In genomic region chr1:160261526-160261877, GRCh38 we compare ENCODE assay signal across 7 cellular contexts. TPM values are rescaled to one million over a fixed set of nuclear protein-coding genes. Genes with fewer than 3 reads are reported as not detected.
DNase-seq lines count a peak whose midpoint lies in the region; ATAC-seq, FAIRE-seq and TF ChIP-seq lines count a peak whose summit lies in the region.

No MANE protein-coding gene starts in this region.

- H3K4me1 Mint-ChIP-seq in natural killer cell treated with Interleukin-12 subunit alpha and Interleukin-12 subunit beta and Interleukin-15 and Interleukin-18, amount 100 ng/mL, for 72 hours (ENCODE audit: low read depth in 2 of 2): peaks cover 37 to 42% of the 10 kb centered on the region in 2 donors

- H3K36me3 ChIP-seq in esophagus squamous epithelium (peaks cover 0 to 18% (median 0%) of the 10 kb centered on the region in 3 donors), subcutaneous abdominal adipose tissue (ENCODE audit: control insufficient read depth in 5 of 5, insufficient read depth in 5 of 5, low read length in 5 of 5) (peaks cover 0 to 2% (median 0%) of the 10 kb centered on the region in 5 donors)

- ATAC-seq in HG03064 (IDR thresholded peaks at IDR 0.05; ENCODE audit: low read depth, unreplicated experiment): peak; percentile 22
- peak; percentile 57 to 67 for ATAC-seq in natural killer cell treated with Interleukin-12 subunit alpha and Interleukin-12 subunit beta and Interleukin-15 and Interleukin-18, amount 100 ng/mL, for 72 hours

- no peak for TF ChIP-seq CTCF in esophagus squamous epithelium (IDR thresholded peaks at IDR 0.05)

- FAIRE-seq in GM12891 (lab: Jason Lieb, UNC): peak; percentile 20

- H3K9ac ChIP-seq in subcutaneous abdominal adipose tissue (ENCODE audit: low read length in 5 of 5): peak overlapping the region; percentile 57 to 100 (median 97)

- peak overlapping the region; percentile 96 for H3K4me3 Mint-ChIP-seq in natural killer cell treated with Interleukin-12 subunit alpha and Interleukin-12 subunit beta and Interleukin-15 and Interleukin-18, amount 100 ng/mL, for 72 hours

- DNase-seq in GM12891 (ENCODE audit: insufficient read length, low spot score) (peak; percentile 25), NCI-H526 treated with DMSO at 0.1 percent for 48 hours (lab: John Stamatoyannopoulos, UW) (peak; percentile 87), activated T-cell treated with anti-CD3 and anti-CD28 coated beads for 48 hours (ENCODE audit: low read depth) (peak; percentile 47), esophagus squamous epithelium (lab: John Stamatoyannopoulos, UW) (no peak)
- peak; percentile 88 for DNase-seq in natural killer cell treated with Interleukin-12 subunit alpha and Interleukin-12 subunit beta and Interleukin-15 and Interleukin-18, amount 100 ng/mL, for 72 hours (ENCODE audit: low spot score)

- H3K9me3 Mint-ChIP-seq in natural killer cell treated with Interleukin-12 subunit alpha and Interleukin-12 subunit beta and Interleukin-15 and Interleukin-18, amount 100 ng/mL, for 72 hours: no peaks in the 10 kb centered on the region

- H3K27ac Mint-ChIP-seq in natural killer cell treated with Interleukin-12 subunit alpha and Interleukin-12 subunit beta and Interleukin-15 and Interleukin-18, amount 100 ng/mL, for 72 hours: peak overlapping the region; percentile 96 to 100

- H3K27me3 Mint-ChIP-seq in natural killer cell treated with Interleukin-12 subunit alpha and Interleukin-12 subunit beta and Interleukin-15 and Interleukin-18, amount 100 ng/mL, for 72 hours: no peaks in the 10 kb centered on the region

- intact Hi-C loops in esophagus squamous epithelium (cut with DNase I): no loop called here

- H3K27me3 ChIP-seq in esophagus squamous epithelium: no peaks in the 10 kb centered on the region
- no peaks in the 10 kb centered on the region for H3K27me3 ChIP-seq in subcutaneous abdominal adipose tissue (ENCODE audit: control insufficient read depth in 5 of 5, insufficient read depth in 4 of 5, low read length in 5 of 5)

- H3K27ac ChIP-seq in esophagus squamous epithelium: peak overlapping the region; percentile 96 to 100 (median 97)
- peak overlapping the region; percentile 99 for H3K27ac ChIP-seq in subcutaneous abdominal adipose tissue (ENCODE audit: low read depth, low read length)

- peaks cover 11 to 58% (median 36%) of the 10 kb centered on the region in 3 donors for H3K4me1 ChIP-seq in esophagus squamous epithelium
- peaks cover 4 to 40% (median 31%) of the 10 kb centered on the region in 5 donors for H3K4me1 ChIP-seq in subcutaneous abdominal adipose tissue (ENCODE audit: control insufficient read depth in 5 of 5, insufficient read depth in 5 of 5, low read length in 5 of 5)

- WGBS in esophagus squamous epithelium, 2 donors: 0% methylated on average over 6 of the region's 6 CpGs

- peaks cover 4% of the 10 kb centered on the region for H3K36me3 Mint-ChIP-seq in natural killer cell treated with Interleukin-12 subunit alpha and Interleukin-12 subunit beta and Interleukin-15 and Interleukin-18, amount 100 ng/mL, for 72 hours

- H3K9me3 ChIP-seq in esophagus squamous epithelium (no peaks in the 10 kb centered on the region), subcutaneous abdominal adipose tissue (ENCODE audit: control insufficient read depth in 5 of 5, low read length in 5 of 5) (no peaks in the 10 kb centered on the region)

- H3K4me3 ChIP-seq in esophagus squamous epithelium (peak overlapping the region; percentile 72 to 100 (median 89)), subcutaneous abdominal adipose tissue (ENCODE audit: low read depth in 1 of 5, low read length in 5 of 5) (peak overlapping the region; percentile 92 to 99 (median 98))

- no peak for TF ChIP-seq POLR2A in GM12891 (IDR thresholded peaks at IDR 0.05; ENCODE audit: low read depth, low read length)
- TF ChIP-seq POLR2A in esophagus squamous epithelium (IDR thresholded peaks at IDR 0.05): no peak

TF ChIP-seq in GM12891, 5 proteins besides CTCF, POLR2A, EP300 and RAD21:
- TF ChIP-seq TAF1 (IDR thresholded peaks at IDR 0.05; ENCODE audit: low read depth, low read length) (no peak), SPI1 (IDR thresholded peaks at IDR 0.05; ENCODE audit: low read depth, low read length) (no peak), PAX5 (IDR thresholded peaks at IDR 0.05; ENCODE audit: insufficient read depth, low read length, severe bottlenecking) (no peak), POLR2AphosphoS5 (IDR thresholded peaks at IDR 0.05; ENCODE audit: low read depth, low read length) (no peak), POU2F2 (IDR thresholded peaks at IDR 0.05; ENCODE audit: low read depth, low read length) (no peak)
TF ChIP-seq in GM12891: peak in this region for 0.

RNA-seq across cellular contexts. Expression of gene DCAF8, which starts 0.8 kb away (rescaled TPM):
- 69.5 TPM for polyA plus RNA-seq in GM12891 (2012; ENCODE audit: low read depth, missing spikeins)
- 100 to 1,000 TPM in 1 of 4 donors, 10 to 100 TPM in 3; 54.0 to 139 (median 58.6) TPM for total RNA-seq in esophagus squamous epithelium
- total RNA-seq in natural killer cell treated with Interleukin-12 subunit alpha and Interleukin-12 subunit beta and Interleukin-15 and Interleukin-18, amount 100 ng/mL, for 72 hours: 100 to 1,000 TPM in 1 of 2 donors, 10 to 100 TPM in 1; 86.3 to 115 TPM

RNA-seq across cellular contexts. Expression of gene PEX19, which starts 23.4 kb away (rescaled TPM):
- polyA plus RNA-seq in GM12891 (2012; ENCODE audit: low read depth, missing spikeins): 21.8 TPM
- total RNA-seq in esophagus squamous epithelium: 10 to 100 TPM; 21.2 to 39.7 (median 25.1) TPM
- 10 to 100 TPM; 38.7 to 69.8 TPM for total RNA-seq in natural killer cell treated with Interleukin-12 subunit alpha and Interleukin-12 subunit beta and Interleukin-15 and Interleukin-18, amount 100 ng/mL, for 72 hours

RNA-seq across cellular contexts. Expression of gene PEA15, which starts 56.3 kb away (rescaled TPM):
- polyA plus RNA-seq in GM12891 (2012; ENCODE audit: low read depth, missing spikeins): 32.2 TPM
- 10 to 100 TPM; 39.1 to 86.0 (median 69.8) TPM for total RNA-seq in esophagus squamous epithelium
- total RNA-seq in natural killer cell treated with Interleukin-12 subunit alpha and Interleukin-12 subunit beta and Interleukin-15 and Interleukin-18, amount 100 ng/mL, for 72 hours: 10 to 100 TPM; 55.7 to 63.3 TPM
